ENCODE assay signal across 1 cellular context in genomic region chr1:209411491-209411929, GRCh38.
TF ChIP-seq lines count a peak whose summit lies in the region.

No MANE protein-coding gene starts in this region.

TF ChIP-seq in SK-N-SH, 30 proteins besides CTCF, POLR2A, EP300 and RAD21 (continued from another document):
- TF ChIP-seq REST (IDR thresholded peaks at IDR 0.05; ENCODE audit: low read depth, low read length) (no peak), YY1 (IDR thresholded peaks at IDR 0.05; ENCODE audit: low read depth) (no peak), NRF1 (IDR thresholded peaks at IDR 0.05; ENCODE audit: low read depth, low read length) (no peak), TAF1 (IDR thresholded peaks at IDR 0.05; ENCODE audit: borderline replicate concordance, low read depth, low read length) (no peak), CHD2 (IDR thresholded peaks at IDR 0.05; ENCODE audit: low read length, partially characterized antibody) (no peak), FOXM1 (IDR thresholded peaks at IDR 0.05; ENCODE audit: low read depth) (no peak), MAX (IDR thresholded peaks at IDR 0.05; ENCODE audit: low read depth) (no peak)
TF ChIP-seq in SK-N-SH: peak in this region for 0.
